In the genomic region with DNA sequence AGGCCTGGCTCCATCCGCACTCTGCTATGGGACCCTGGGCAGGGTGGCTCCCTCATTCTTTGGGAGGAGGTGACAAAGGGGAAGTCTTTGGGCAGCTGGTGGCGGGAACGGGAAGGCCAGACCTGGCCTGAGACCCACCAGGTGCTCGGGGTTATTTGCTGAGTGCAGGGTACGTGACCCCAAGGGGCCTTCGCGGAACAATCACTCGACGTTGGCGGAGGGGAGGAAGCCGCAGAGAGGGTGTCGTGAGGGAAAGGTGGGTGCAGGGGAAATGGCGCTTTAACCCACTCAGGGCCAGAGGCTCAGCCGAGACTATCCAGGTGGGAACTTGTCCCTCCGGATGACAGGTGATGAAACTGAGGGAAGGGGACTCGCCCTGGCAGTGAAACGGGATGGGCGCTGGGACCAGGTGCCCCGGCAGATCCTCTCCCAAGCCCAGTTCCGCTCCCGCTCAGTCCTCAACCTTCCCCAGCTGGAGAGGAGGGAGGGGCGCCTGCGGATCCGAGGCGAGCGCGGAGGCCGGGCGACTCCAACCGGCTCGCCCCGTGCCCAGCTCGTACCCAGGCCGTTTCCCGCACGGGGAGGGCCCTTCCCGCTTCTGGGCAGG, we compare ENCODE assay signal across 1 cellular context.
TF ChIP-seq lines count a peak whose summit lies in the region.

No MANE protein-coding gene starts in this region.

TF ChIP-seq in liver, 16 proteins besides CTCF, POLR2A, EP300 and RAD21 (continued from another document):
- TF ChIP-seq, protein P1, sequence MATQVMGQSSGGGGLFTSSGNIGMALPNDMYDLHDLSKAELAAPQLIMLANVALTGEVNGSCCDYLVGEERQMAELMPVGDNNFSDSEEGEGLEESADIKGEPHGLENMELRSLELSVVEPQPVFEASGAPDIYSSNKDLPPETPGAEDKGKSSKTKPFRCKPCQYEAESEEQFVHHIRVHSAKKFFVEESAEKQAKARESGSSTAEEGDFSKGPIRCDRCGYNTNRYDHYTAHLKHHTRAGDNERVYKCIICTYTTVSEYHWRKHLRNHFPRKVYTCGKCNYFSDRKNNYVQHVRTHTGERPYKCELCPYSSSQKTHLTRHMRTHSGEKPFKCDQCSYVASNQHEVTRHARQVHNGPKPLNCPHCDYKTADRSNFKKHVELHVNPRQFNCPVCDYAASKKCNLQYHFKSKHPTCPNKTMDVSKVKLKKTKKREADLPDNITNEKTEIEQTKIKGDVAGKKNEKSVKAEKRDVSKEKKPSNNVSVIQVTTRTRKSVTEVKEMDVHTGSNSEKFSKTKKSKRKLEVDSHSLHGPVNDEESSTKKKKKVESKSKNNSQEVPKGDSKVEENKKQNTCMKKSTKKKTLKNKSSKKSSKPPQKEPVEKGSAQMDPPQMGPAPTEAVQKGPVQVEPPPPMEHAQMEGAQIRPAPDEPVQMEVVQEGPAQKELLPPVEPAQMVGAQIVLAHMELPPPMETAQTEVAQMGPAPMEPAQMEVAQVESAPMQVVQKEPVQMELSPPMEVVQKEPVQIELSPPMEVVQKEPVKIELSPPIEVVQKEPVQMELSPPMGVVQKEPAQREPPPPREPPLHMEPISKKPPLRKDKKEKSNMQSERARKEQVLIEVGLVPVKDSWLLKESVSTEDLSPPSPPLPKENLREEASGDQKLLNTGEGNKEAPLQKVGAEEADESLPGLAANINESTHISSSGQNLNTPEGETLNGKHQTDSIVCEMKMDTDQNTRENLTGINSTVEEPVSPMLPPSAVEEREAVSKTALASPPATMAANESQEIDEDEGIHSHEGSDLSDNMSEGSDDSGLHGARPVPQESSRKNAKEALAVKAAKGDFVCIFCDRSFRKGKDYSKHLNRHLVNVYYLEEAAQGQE (IDR thresholded peaks at IDR 0.05), result no peak
- TF ChIP-seq HNF4G (IDR thresholded peaks at IDR 0.05) (no peak), FOXA2 (IDR thresholded peaks at IDR 0.05) (no peak), HNF4A (conservative IDR thresholded peaks at IDR 0.05) (no peak)
